8 cellular contexts compared by ENCODE assay signal in the genomic region with DNA sequence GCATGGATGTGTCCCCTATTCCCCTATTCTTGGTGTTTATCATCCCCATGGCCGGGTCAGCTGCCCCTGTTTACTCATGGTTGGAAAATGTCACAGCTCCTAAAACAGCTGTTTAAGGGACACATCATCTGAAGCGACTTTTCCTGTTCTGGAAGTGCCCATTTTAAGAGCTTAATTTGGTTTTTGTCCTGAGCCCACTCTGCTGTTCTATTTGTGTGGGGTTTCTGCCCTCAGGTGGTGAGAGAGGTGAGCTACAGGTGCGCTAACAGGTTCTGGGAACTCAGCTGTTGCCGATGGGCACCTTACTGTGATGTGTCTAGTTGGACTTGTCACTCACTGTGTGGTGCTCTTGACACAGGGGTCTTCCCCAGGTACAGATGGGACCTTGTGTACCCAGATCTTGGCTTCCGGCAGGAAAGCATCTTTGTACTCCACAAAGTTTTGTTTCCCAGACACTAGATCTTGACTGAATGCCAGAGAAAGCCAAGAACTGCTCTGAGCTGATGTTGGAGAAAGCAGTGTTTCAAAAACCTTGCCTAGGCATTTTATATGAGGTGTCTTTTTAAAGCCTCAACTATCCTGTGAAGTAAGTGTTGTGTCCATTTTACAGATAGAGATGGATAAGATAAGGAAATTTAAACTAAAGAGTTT. TPM values are rescaled to one million over a fixed set of nuclear protein-coding genes. Genes with fewer than 3 reads are reported as not detected.
A peak's percentile ranks its signal among the peaks of the same experiment; 100 is the strongest.
DNase-seq lines count a peak whose midpoint lies in the region; ATAC-seq, FAIRE-seq and TF ChIP-seq lines count a peak whose summit lies in the region.

No MANE protein-coding gene starts in this region.

- intact Hi-C loops in natural killer cell (cut with micrococcal nuclease) = no loop called here

- H3K9me3 ChIP-seq in OCI-LY1 (ENCODE audit: low read length) = no peaks in the 10 kb centered on the region

- no peak overlapping the region for H3K27ac ChIP-seq in OCI-LY1 (ENCODE audit: low read depth, low read length, poor library complexity, severe bottlenecking)

- H3F3A ChIP-seq in OCI-LY1 (ENCODE audit: insufficient read depth, low read length) = no peaks in the 10 kb centered on the region

- no peak overlapping the region for H3K4me2 ChIP-seq in OCI-LY1 (ENCODE audit: low read length)

- peak; percentile 18 for DNase-seq in COLO668 (lab: John Stamatoyannopoulos, UW; ENCODE audit: unreplicated experiment)
- DNase-seq in GM19239 (ENCODE audit: insufficient read length, low spot score) = no peak
- DNase-seq in cerebellar cortex (ENCODE audit: low spot score) = peak; percentile 55
- peak; percentile 42 for DNase-seq in neural crest cell (ENCODE audit: low read depth, low spot score)
- DNase-seq in natural killer cell = no peak
- DNase-seq in DMS79 (lab: John Stamatoyannopoulos, UW) = no peak

- no peak overlapping the region for H3K27ac Mint-ChIP-seq in neural crest cell (ENCODE audit: unreplicated experiment)
- H3K27ac Mint-ChIP-seq in natural killer cell = no peak overlapping the region

- peaks cover 43% of the 10 kb centered on the region for H3K27me3 Mint-ChIP-seq in neural crest cell (ENCODE audit: low read depth)
- peaks cover 44 to 52% of the 10 kb centered on the region in 2 donors for H3K27me3 Mint-ChIP-seq in natural killer cell (ENCODE audit: low read depth in 2 of 2)

- no peaks in the 10 kb centered on the region for H3K36me3 ChIP-seq in OCI-LY1 (ENCODE audit: insufficient read depth, low read length)

- no peaks in the 10 kb centered on the region for H4K20me1 ChIP-seq in OCI-LY1 (ENCODE audit: insufficient read depth, low read length)

- H2AFZ ChIP-seq in OCI-LY1 (ENCODE audit: low read length) = no peak overlapping the region

- H3K36me3 Mint-ChIP-seq in neural crest cell (ENCODE audit: low read depth) (no peaks in the 10 kb centered on the region), natural killer cell (no peaks in the 10 kb centered on the region)

- no peak overlapping the region for H3K9ac ChIP-seq in OCI-LY1 (ENCODE audit: low read length)

- no peaks in the 10 kb centered on the region for H3K9me2 ChIP-seq in OCI-LY1 (ENCODE audit: low read depth, low read length)

- no peak overlapping the region for H3K4me3 Mint-ChIP-seq in neural crest cell
- H3K4me3 Mint-ChIP-seq in natural killer cell = no peak overlapping the region

- FAIRE-seq in GM19239 (lab: Jason Lieb, UNC) = peak; percentile 47

- no peaks in the 10 kb centered on the region for H3K9me3 Mint-ChIP-seq in neural crest cell
- no peaks in the 10 kb centered on the region for H3K9me3 Mint-ChIP-seq in natural killer cell

- H3K4me3 ChIP-seq in OCI-LY1 (ENCODE audit: low read depth, low read length, poor library complexity, severe bottlenecking) = no peak overlapping the region

- H3K79me2 ChIP-seq in OCI-LY1 (ENCODE audit: insufficient read depth, low read length) = no peaks in the 10 kb centered on the region

- TF ChIP-seq CTCF in OCI-LY1 (IDR thresholded peaks at IDR 0.05; ENCODE audit: low read length) (peak; percentile 90), neural crest cell (conservative IDR thresholded peaks at IDR 0.05) (peak; percentile 80), natural killer cell (IDR thresholded peaks at IDR 0.05) (no peak)

- ATAC-seq in natural killer cell = no peak
- no peak for ATAC-seq in HG02870 (IDR thresholded peaks at IDR 0.05; ENCODE audit: unreplicated experiment)

- H3K4me1 Mint-ChIP-seq in neural crest cell (peaks cover 26% of the 10 kb centered on the region), natural killer cell (peaks cover 5 to 12% of the 10 kb centered on the region in 2 donors)

- peaks cover 8% of the 10 kb centered on the region for H3K27me3 ChIP-seq in OCI-LY1 (ENCODE audit: insufficient read depth, low read length)

- no peaks in the 10 kb centered on the region for H3K4me1 ChIP-seq in OCI-LY1 (ENCODE audit: insufficient read depth, low read length, severe bottlenecking)

RNA-seq across cellular contexts. Expression of gene CD1D, which starts 59.0 kb away (rescaled TPM):
- not detected in 2 replicates for total RNA-seq in neural crest cell
- 1 to 10 TPM in 1 of 3 donors, under 1 TPM in 2; 0.48 to 1.5 (median 0.52) TPM for total RNA-seq in natural killer cell

Comparison
In these comparisons a context has a peak if more than half of its experiments do, and no peak if none do; other contexts are left out.
1. DNase-seq: peak in COLO668 (single experiment), cerebellar cortex (single experiment) and neural crest cell (single experiment); none in GM19239 (single experiment), natural killer cell (single experiment) and DMS79 (single experiment).